Comparison of ENCODE assay signal across 33 cellular contexts in genomic region chr11:17524221-17524620, GRCh38. TPM values are rescaled to one million over a fixed set of nuclear protein-coding genes. Genes with fewer than 3 reads are reported as not detected.
"Had no signal": no experiment of that assay in that cellular context is flagged by ENCODE, and none has a peak within 500 bp of the region (broad histone marks: within the 10 kb centered on the region; RNA-seq: fewer than 3 reads in every experiment).

No MANE protein-coding gene starts in this region.

- DNase-seq: activated CD4-positive, alpha-beta memory T cell treated with anti-CD3 and anti-CD28 coated beads, Interleukin-2, amount 10 ng/mL, durations not matched to agents 7 days and 5 days; activated CD4-positive, alpha-beta T cell treated with anti-CD3 and anti-CD28 coated beads for 1 hour; activated CD4-positive, alpha-beta T cell treated with anti-CD3 and anti-CD28 coated beads for 36 hours; activated CD4-positive, alpha-beta T cell treated with anti-CD3 and anti-CD28 coated beads for 48 hours; activated CD4-positive, alpha-beta T cell treated with anti-CD3 and anti-CD28 coated beads, Interleukin-2, amount 10 ng/mL, durations not matched to agents 7 days and 5 days; activated CD4-positive, alpha-beta T cell treated with anti-CD3 and anti-CD28 coated beads, Interleukin-2, amount 50 U/mL, for 48 hours; activated CD4-positive, CD25-positive, alpha-beta regulatory T cell; activated CD8-positive, alpha-beta memory T cell treated with anti-CD3 and anti-CD28 coated beads for 24 hours; activated CD8-positive, alpha-beta memory T cell treated with anti-CD3 and anti-CD28 coated beads, Interleukin-2, amount 10 ng/mL, durations not matched to agents 7 days and 5 days; activated CD8-positive, alpha-beta memory T cell treated with anti-CD3 and anti-CD28 coated beads, Interleukin-2, amount 50 U/mL, for 48 hours; activated CD8-positive, alpha-beta T cell treated with anti-CD3 and anti-CD28 coated beads, Interleukin-2, amount 10 ng/mL, durations not matched to agents 7 days and 5 days; activated effector memory CD4-positive, alpha-beta T cell treated with Interleukin-2 at 50 U/mL for 16 hours; activated gamma-delta T cell; activated naive CD4-positive, alpha-beta T cell treated with anti-CD3 and anti-CD28 coated beads, Interleukin-2, amount 10 ng/mL, durations not matched to agents 7 days and 5 days; activated naive CD4-positive, alpha-beta T cell treated with Interleukin-2 at 50 U/mL for 16 hours; activated naive CD8-positive, alpha-beta T cell treated with anti-CD3 and anti-CD28 coated beads, Interleukin-2, amount 10 ng/mL, durations not matched to agents 7 days and 5 days; activated naive CD8-positive, alpha-beta T cell treated with anti-CD3 and anti-CD28 coated beads, Interleukin-2, amount 50 U/mL, for 24 hours; activated T-cell treated with anti-CD3 and anti-CD28 coated beads, Interleukin-2, amount 50 U/mL, for 24 hours; activated T-cell treated with anti-CD3 and anti-CD28 coated beads, Interleukin-2, amount 50 U/mL, for 48 hours; amygdala; anterior cingulate cortex; caudate nucleus; SW 1271; T-helper 1 cell; T-helper 2 cell; T-helper 9 cell; WERI-Rb-1 had no signal

- H3K4me1 ChIP-seq: ascending aorta had no signal

- H3K36me3 ChIP-seq: ascending aorta, cardiac muscle cell, WERI-Rb-1 had no signal

- H3K4me3 ChIP-seq: ascending aorta, cardiac muscle cell had no signal

- H3K9me3 ChIP-seq: ascending aorta had no signal

- H3K27ac ChIP-seq: ascending aorta, cardiac muscle cell, WERI-Rb-1 had no signal

- FAIRE-seq: bronchial epithelial cell, TTC549 had no signal

- H3K27me3 ChIP-seq: ascending aorta, cardiac muscle cell had no signal

RNA-seq across cellular contexts. Expression of gene USH1C, which starts 20.0 kb away (rescaled TPM):
- total RNA-seq: activated CD4-positive, alpha-beta memory T cell treated with anti-CD3 and anti-CD28 coated beads, Interleukin-2, amount 10 ng/mL, durations not matched to agents 7 days and 5 days; activated CD4-positive, alpha-beta T cell treated with anti-CD3 and anti-CD28 coated beads for 36 hours; activated CD4-positive, alpha-beta T cell treated with anti-CD3 and anti-CD28 coated beads, Interleukin-2, amount 10 ng/mL, durations not matched to agents 7 days and 5 days; activated CD8-positive, alpha-beta memory T cell treated with anti-CD3 and anti-CD28 coated beads, Interleukin-2, amount 10 ng/mL, durations not matched to agents 7 days and 5 days; activated CD8-positive, alpha-beta T cell treated with anti-CD3 and anti-CD28 coated beads, Interleukin-2, amount 10 ng/mL, durations not matched to agents 7 days and 5 days; activated naive CD8-positive, alpha-beta T cell treated with anti-CD3 and anti-CD28 coated beads, Interleukin-2, amount 10 ng/mL, durations not matched to agents 7 days and 5 days; activated T-helper 2 cell treated with anti-CD3 and anti-CD28 coated beads, Interferon-gamma antibody, Interleukin-2, Interleukin-4, amounts not matched to agents 10 μg/mL and 5 μg/mL and 100 μg/mL, durations not matched to agents 14 hours and 24 hours and 36 hours; ascending aorta; bronchial epithelial cell had no signal
- polyA plus RNA-seq: cardiac muscle cell had no signal

RNA-seq across cellular contexts. Expression of gene OTOG, which starts 22.8 kb away (rescaled TPM):
- total RNA-seq: activated CD4-positive, alpha-beta memory T cell treated with anti-CD3 and anti-CD28 coated beads, Interleukin-2, amount 10 ng/mL, durations not matched to agents 7 days and 5 days; activated CD4-positive, alpha-beta T cell treated with anti-CD3 and anti-CD28 coated beads for 36 hours; activated CD4-positive, alpha-beta T cell treated with anti-CD3 and anti-CD28 coated beads, Interleukin-2, amount 10 ng/mL, durations not matched to agents 7 days and 5 days; activated CD8-positive, alpha-beta memory T cell treated with anti-CD3 and anti-CD28 coated beads, Interleukin-2, amount 10 ng/mL, durations not matched to agents 7 days and 5 days; activated CD8-positive, alpha-beta T cell treated with anti-CD3 and anti-CD28 coated beads, Interleukin-2, amount 10 ng/mL, durations not matched to agents 7 days and 5 days; activated naive CD8-positive, alpha-beta T cell treated with anti-CD3 and anti-CD28 coated beads, Interleukin-2, amount 10 ng/mL, durations not matched to agents 7 days and 5 days; activated T-helper 2 cell treated with anti-CD3 and anti-CD28 coated beads, Interferon-gamma antibody, Interleukin-2, Interleukin-4, amounts not matched to agents 10 μg/mL and 5 μg/mL and 100 μg/mL, durations not matched to agents 14 hours and 24 hours and 36 hours; ascending aorta; bronchial epithelial cell had no signal
- polyA plus RNA-seq: adipose tissue, cardiac muscle cell had no signal

RNA-seq across cellular contexts. Expression of gene ABCC8, which starts 47.6 kb away (rescaled TPM):
- total RNA-seq: activated CD4-positive, alpha-beta memory T cell treated with anti-CD3 and anti-CD28 coated beads, Interleukin-2, amount 10 ng/mL, durations not matched to agents 7 days and 5 days; activated CD4-positive, alpha-beta T cell treated with anti-CD3 and anti-CD28 coated beads for 36 hours; activated CD4-positive, alpha-beta T cell treated with anti-CD3 and anti-CD28 coated beads, Interleukin-2, amount 10 ng/mL, durations not matched to agents 7 days and 5 days; activated naive CD8-positive, alpha-beta T cell treated with anti-CD3 and anti-CD28 coated beads, Interleukin-2, amount 10 ng/mL, durations not matched to agents 7 days and 5 days; ascending aorta; bronchial epithelial cell had no signal
